ENCODE assay signal across 13 cellular contexts in the genomic region with DNA sequence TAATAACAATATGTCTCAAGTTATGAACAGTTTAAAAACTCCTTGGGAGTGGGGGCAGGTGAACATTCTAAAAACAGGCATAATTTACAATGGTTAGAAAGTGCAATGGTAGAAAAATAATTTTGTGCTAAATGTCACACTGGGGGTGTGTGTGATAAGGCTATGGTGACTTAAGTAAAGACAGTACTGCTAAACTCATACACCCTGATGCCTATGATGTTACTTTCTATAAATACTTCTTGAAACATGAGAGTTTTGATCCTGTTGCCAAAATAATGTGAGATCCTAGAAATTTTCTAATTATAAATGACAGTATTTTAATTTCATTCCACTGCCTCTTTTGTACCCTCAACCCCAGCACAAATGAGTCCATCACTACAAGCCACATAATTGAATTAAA.
"Had no signal": no experiment of that assay in that cellular context is flagged by ENCODE, and none has a peak within 500 bp of the region (broad histone marks: within the 10 kb centered on the region; RNA-seq: fewer than 3 reads in every experiment).

No MANE protein-coding gene starts in this region.

- H3K9me3 ChIP-seq: Peyer's patch, SJCRH30 had no signal

- H3K27me3 ChIP-seq: Peyer's patch, SJCRH30 had no signal

- H3K36me3 ChIP-seq: Peyer's patch had no signal

- H3K4me1 ChIP-seq: Peyer's patch, SJCRH30 had no signal

- ATAC-seq: Right ventricle myocardium inferior had no signal

- H3K4me3 ChIP-seq: PC-9, Peyer's patch, SJCRH30 had no signal

- DNase-seq: NCI-H1048, NCI-H1105, NCI-H1436 treated with DMSO at 0.1 percent for 48 hours, NCI-H1694, NCI-H2029 treated with DMSO at 0.1 percent for 48 hours, NCI-H2171 treated with DMSO at 0.1 percent for 48 hours, NCI-H510A, NCI-H524 treated with DMSO at 0.1 percent for 48 hours, Peyer's patch, SHP77 treated with DMSO at 0.1 percent for 48 hours had no signal

- H3K27ac ChIP-seq: PC-9, Peyer's patch, SJCRH30 had no signal
